In genomic region chr3:62109534-62109933, GRCh38 we compare ENCODE assay signal across 11 cellular contexts.
A peak's percentile ranks its signal among the peaks of the same experiment; 100 is the strongest.
DNase-seq lines count a peak whose midpoint lies in the region; ATAC-seq and TF ChIP-seq lines count a peak whose summit lies in the region.
"Had no signal": no experiment of that assay in that cellular context is flagged by ENCODE, and none has a peak within 500 bp of the region (broad histone marks: within the 10 kb centered on the region; RNA-seq: fewer than 3 reads in every experiment).

No MANE protein-coding gene starts in this region.

- no peaks in the 10 kb centered on the region for H3K9me3 ChIP-seq in A673 (ENCODE audit: low read depth, low read length, poor library complexity, severe bottlenecking)
- no peaks in the 10 kb centered on the region for H3K9me3 ChIP-seq in HCT116 (ENCODE audit: control insufficient read depth in 1 of 2, insufficient read depth in 1 of 2, low read depth in 1 of 2, low read length in 2 of 2)
- H3K9me3 ChIP-seq in right cardiac atrium (ENCODE audit: control insufficient read depth, low read length): no peaks in the 10 kb centered on the region

- H3K4me1 ChIP-seq in A673 (ENCODE audit: insufficient read depth, low read length, poor library complexity, severe bottlenecking) (no peaks in the 10 kb centered on the region), HCT116 (ENCODE audit: control insufficient read depth in 1 of 2, insufficient read depth in 2 of 2, low read length in 2 of 2) (peaks cover 3 to 4% of the 10 kb centered on the region in 2 experiments; a peak in 3 of 4 replicates), right cardiac atrium (ENCODE audit: control insufficient read depth, insufficient read depth, low read length) (no peaks in the 10 kb centered on the region)

- BruUV-seq in A673 (replicated peaks; lab: Mats Ljungman, UMichigan): no TSS peak
- BruUV-seq in HCT116 (replicated peaks; lab: Mats Ljungman, UMichigan): no TSS peak

- TF ChIP-seq CTCF in A673 (conservative IDR thresholded peaks at IDR 0.05; ENCODE audit: low read depth, low read length): no peak
- TF ChIP-seq CTCF in HCT116 (IDR thresholded peaks at IDR 0.05 in 2 of 3, conservative IDR thresholded peaks at IDR 0.05 in 1 of 3; ENCODE audit: borderline replicate concordance in 1 of 3, insufficient read depth in 1 of 3, low read depth in 2 of 3, low read length in 2 of 3): peak in 2 of 3 experiments; percentile 22 to 29; a peak in 3 of 6 replicates

- CTCF ChIA-PET in A673 (lab: Charles Lee) (no interaction called here), HCT116 (lab: Charles Lee) (no interaction called here)

- no peak overlapping the region for H2AFZ ChIP-seq in HCT116 (ENCODE audit: low read depth, low read length, poor library complexity, severe bottlenecking)

- H3K27me3 ChIP-seq in A673 (replicated peaks; ENCODE audit: insufficient read depth, low read depth, low read length, poor library complexity): no peaks in the 10 kb centered on the region
- no peaks in the 10 kb centered on the region for H3K27me3 ChIP-seq in HCT116 (ENCODE audit: insufficient read depth, low read length)
- H3K27me3 ChIP-seq in right cardiac atrium (ENCODE audit: control insufficient read depth, insufficient read depth): no peaks in the 10 kb centered on the region

- H3K9me2 ChIP-seq in HCT116 (ENCODE audit: insufficient read depth): no peaks in the 10 kb centered on the region

- intact Hi-C loops in A673 (cut with micrococcal nuclease; ENCODE audit: unreplicated experiment): no loop called here
- intact Hi-C loops in HCT116 (cut with micrococcal nuclease): no loop called here
- intact Hi-C loops in right cardiac atrium (cut with DNase I): no loop called here

- H3K4me3 ChIP-seq in A673 (ENCODE audit: low read depth, low read length, poor library complexity, severe bottlenecking): no peak overlapping the region
- no peak overlapping the region for H3K4me3 ChIP-seq in HCT116 (replicated peaks in 1 of 2; ENCODE audit: low read depth in 1 of 2, low read length in 2 of 2)
- H3K4me3 ChIP-seq in right cardiac atrium (ENCODE audit: low read length): no peak overlapping the region

- POLR2A ChIA-PET in A673 (lab: Charles Lee; ENCODE audit: low non-redundant PET): no interaction called here
- POLR2A ChIA-PET in HCT116 (lab: Charles Lee): no interaction called here

- no peak for TF ChIP-seq POLR2A in HCT116 (IDR thresholded peaks at IDR 0.05; ENCODE audit: borderline replicate concordance, extremely low read depth, insufficient read depth, insufficient read length)

- WGBS in right cardiac atrium: 83% methylated on average over 1 of the region's 1 CpG

- ATAC-seq in HCT116 (peak; percentile 83), right cardiac atrium (peak; percentile 80 to 95), HG03457 (IDR thresholded peaks at IDR 0.05; ENCODE audit: unreplicated experiment) (no peak), GM21447 (IDR thresholded peaks at IDR 0.05; ENCODE audit: unreplicated experiment) (no peak), GM18907 (IDR thresholded peaks at IDR 0.05; ENCODE audit: unreplicated experiment) (no peak)

- TF ChIP-seq RAD21 in HCT116 (IDR thresholded peaks at IDR 0.05; ENCODE audit: low read depth): no peak

- H3K27ac ChIP-seq in A673 (ENCODE audit: low read depth, low read length, poor library complexity, severe bottlenecking): no peak overlapping the region
- no peak overlapping the region for H3K27ac ChIP-seq in HCT116 (ENCODE audit: low read depth, low read length)
- no peak overlapping the region for H3K27ac ChIP-seq in right cardiac atrium (ENCODE audit: low read length)

- RAD21 ChIA-PET in HCT116 (lab: Charles Lee; ENCODE audit: low non-redundant PET in 1 of 2, low total read pairs in 2 of 2, uncharacterized antibody in 2 of 2, unreplicated experiment in 2 of 2): no interaction called here

- no peak overlapping the region for H3K4me2 ChIP-seq in HCT116 (ENCODE audit: low read length)

- peak; percentile 2 for DNase-seq in A673 (ENCODE audit: low spot score)
- no peak for DNase-seq in HCT116 (ENCODE audit: low read depth, low spot score)
- peak; percentile 59 for DNase-seq in amniotic stem cell (lab: John Stamatoyannopoulos, UW)
- peak; percentile 52 to 64 (median 62) for DNase-seq in right cardiac atrium
- DNase-seq in ureter (ENCODE audit: low spot score): no peak
- DNase-seq: activated CD4-positive, alpha-beta T cell treated with anti-CD3 and anti-CD28 coated beads, Interleukin-2, amount 50 U/mL, for 1 hour; COR-L47; stimulated activated CD4-positive, alpha-beta T cell treated with anti-CD3 and anti-CD28 coated beads, Interleukin-4, amount 100 ng/mL, for 24 hours had no signal

- H3K36me3 ChIP-seq in A673 (ENCODE audit: insufficient read depth, low read length, poor library complexity, severe bottlenecking) (no peaks in the 10 kb centered on the region), HCT116 (ENCODE audit: control insufficient read depth in 1 of 2, insufficient read depth in 2 of 2, low read length in 2 of 2) (no peaks in the 10 kb centered on the region)

- H4K20me1 ChIP-seq in HCT116 (ENCODE audit: insufficient read depth): no peaks in the 10 kb centered on the region

- no peaks in the 10 kb centered on the region for H3K79me2 ChIP-seq in HCT116 (ENCODE audit: insufficient read depth, low read length)

- no peak overlapping the region for H3K9ac ChIP-seq in HCT116 (ENCODE audit: low read length)

TF ChIP-seq in HCT116, 20 proteins besides CTCF, POLR2A, EP300 and RAD21:
- TF ChIP-seq ZFX (IDR thresholded peaks at IDR 0.05): no peak
- TF ChIP-seq EZH2phosphoT487 (IDR thresholded peaks at IDR 0.05; ENCODE audit: borderline replicate concordance): no peak
- TF ChIP-seq EGR1 (IDR thresholded peaks at IDR 0.05; ENCODE audit: low read depth): no peak
- TF ChIP-seq TCF7L2 (IDR thresholded peaks at IDR 0.05; ENCODE audit: borderline replicate concordance, extremely low read depth, insufficient read depth, insufficient read length): no peak
- no peak for TF ChIP-seq SP1 (IDR thresholded peaks at IDR 0.05; ENCODE audit: low read depth)
- TF ChIP-seq SRF (IDR thresholded peaks at IDR 0.05; ENCODE audit: low read depth): no peak
- TF ChIP-seq EZH2 (IDR thresholded peaks at IDR 0.05): no peak
- no peak for TF ChIP-seq REST (IDR thresholded peaks at IDR 0.05; ENCODE audit: low read depth)

Comparison
In these comparisons a context has a peak if more than half of its experiments do, and no peak if none do; other contexts are left out.
1. DNase-seq: peak in A673 (single experiment), amniotic stem cell (single experiment) and right cardiac atrium (3 of 3); none in HCT116 (single experiment) and ureter (single experiment).
2. ATAC-seq: peak in HCT116 (single experiment) and right cardiac atrium (2 of 2); none in HG03457 (single experiment), GM21447 (single experiment) and GM18907 (single experiment).